12 cellular contexts compared by ENCODE assay signal in the genomic region with DNA sequence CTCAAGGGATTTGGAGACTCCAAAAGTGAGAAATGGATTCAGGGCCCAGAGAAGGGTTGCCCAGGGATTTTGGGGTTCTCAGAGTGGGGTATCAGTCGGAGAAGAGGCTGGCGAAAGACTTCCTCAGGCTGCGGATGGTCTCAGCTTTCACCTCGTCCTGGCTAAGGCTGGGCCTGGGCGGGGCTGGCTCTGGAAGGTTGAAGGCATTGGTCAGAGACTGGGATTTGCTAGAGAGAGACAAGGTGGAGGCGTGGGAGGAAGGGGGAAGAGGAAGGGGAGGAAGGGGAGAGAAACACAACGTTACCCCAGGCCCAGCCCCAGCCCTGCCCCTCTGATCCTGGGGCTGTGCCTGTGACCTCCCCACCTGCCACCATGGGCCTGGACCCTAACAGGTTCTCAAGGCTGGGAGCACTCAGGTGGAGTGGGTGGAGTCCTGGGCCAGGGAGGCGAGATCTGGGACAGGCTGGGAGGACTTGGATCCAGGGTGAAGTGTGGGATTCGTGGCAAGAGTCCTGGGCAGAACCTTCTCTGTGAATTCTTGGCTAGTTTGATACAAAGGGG. TPM values are rescaled to one million over a fixed set of nuclear protein-coding genes. Genes with fewer than 3 reads are reported as not detected.
DNase-seq lines count a peak whose midpoint lies in the region; ATAC-seq and TF ChIP-seq lines count a peak whose summit lies in the region.
"Had no signal": no experiment of that assay in that cellular context is flagged by ENCODE, and none has a peak within 500 bp of the region (broad histone marks: within the 10 kb centered on the region; RNA-seq: fewer than 3 reads in every experiment).

No MANE protein-coding gene starts in this region.

- no peaks in the 10 kb centered on the region for H3K79me2 ChIP-seq in Karpas-422 (ENCODE audit: low read length)

- H2AFZ ChIP-seq in Karpas-422 (ENCODE audit: low read length): no peak overlapping the region

- TF ChIP-seq CTCF in CD14-positive monocyte (IDR thresholded peaks at IDR 0.05) (no peak), omental fat pad (IDR thresholded peaks at IDR 0.05) (no peak), coronary artery (IDR thresholded peaks at IDR 0.05) (no peak), GM20000 (IDR thresholded peaks at IDR 0.05; ENCODE audit: extremely low read depth, missing control alignments) (no peak)

- H3K9ac ChIP-seq in Karpas-422 (ENCODE audit: low read length): no peak overlapping the region

- H3K9me3 ChIP-seq in Karpas-422 (ENCODE audit: low read length): no peaks in the 10 kb centered on the region

- peak overlapping the region; percentile 46 to 74 for H3K4me3 Mint-ChIP-seq in CD14-positive monocyte
- H3K4me3 Mint-ChIP-seq: activated T-cell treated with anti-CD3 and anti-CD28 coated beads, Interleukin-2, amount 50 U/mL, for 24 hours had no signal

- peak; percentile 21 for TF ChIP-seq POLR2A in erythroblast (IDR thresholded peaks at IDR 0.05; ENCODE audit: low read length)

- H3K27ac Mint-ChIP-seq in CD14-positive monocyte: peak overlapping the region in 5 of 7 donors; percentile 3 to 80 (median 29)
- H3K27ac Mint-ChIP-seq: CD8-positive, alpha-beta T cell had no signal

- peaks cover 11 to 23% (median 22%) of the 10 kb centered on the region in 3 donors for H3K27me3 Mint-ChIP-seq in CD14-positive monocyte (ENCODE audit: low read depth in 3 of 3)

- no peaks in the 10 kb centered on the region for H3K9me2 ChIP-seq in Karpas-422 (replicated peaks; ENCODE audit: insufficient read depth, low read length)

- H3K4me1 ChIP-seq in Karpas-422 (ENCODE audit: low read length): no peaks in the 10 kb centered on the region

- peaks cover 43 to 47% of the 10 kb centered on the region in 2 donors for H3K36me3 Mint-ChIP-seq in CD14-positive monocyte

- peaks cover 0 to 10% (median 5%) of the 10 kb centered on the region in 7 donors for H3K9me3 Mint-ChIP-seq in CD14-positive monocyte
- H3K9me3 Mint-ChIP-seq: activated T-cell treated with anti-CD3 and anti-CD28 coated beads, Interleukin-2, amount 50 U/mL, for 24 hours; CD8-positive, alpha-beta T cell had no signal

- H3K27ac ChIP-seq in Karpas-422 (ENCODE audit: low read length) (no peak overlapping the region), coronary artery (peak overlapping the region in 1 of 2 donors; percentile 87)

- no peaks in the 10 kb centered on the region for H3K27me3 ChIP-seq in Karpas-422 (ENCODE audit: low read length)

- H3K4me1 Mint-ChIP-seq in CD14-positive monocyte: peaks cover 25% of the 10 kb centered on the region

- no peaks in the 10 kb centered on the region for H4K20me1 ChIP-seq in Karpas-422 (ENCODE audit: insufficient read depth, low read depth, low read length)

- ATAC-seq in omental fat pad (ENCODE audit: low FRiP score) (peak; percentile 28), GM18870 (IDR thresholded peaks at IDR 0.05; ENCODE audit: unreplicated experiment) (no peak)
- ATAC-seq: CD8-positive, alpha-beta T cell had no signal

- intact Hi-C loops in CD14-positive monocyte (cut with micrococcal nuclease): no loop called here

- H3K4me3 ChIP-seq in Karpas-422 (ENCODE audit: low read length): no peak overlapping the region
- H3K4me3 ChIP-seq in coronary artery: no peak overlapping the region

- H3K4me2 ChIP-seq in Karpas-422 (ENCODE audit: low read depth, low read length, poor library complexity, severe bottlenecking): no peak overlapping the region

- DNase-seq in CD14-positive monocyte (ENCODE audit: low spot score) (no peak), Karpas-422 (peak; percentile 27), erythroblast (lab: John Stamatoyannopoulos, UW) (no peak), omental fat pad (ENCODE audit: low spot score) (no peak), hypothalamus (lab: John Stamatoyannopoulos, UW) (no peak), coronary artery (ENCODE audit: low spot score) (no peak), GM20000 (ENCODE audit: low spot score) (no peak)
- DNase-seq: activated T-cell treated with anti-CD3 and anti-CD28 coated beads, Interleukin-2, amount 50 U/mL, for 24 hours; CD8-positive, alpha-beta T cell; naive B cell; NCI-H524 treated with DMSO at 0.1 percent for 48 hours had no signal

- no peaks in the 10 kb centered on the region for H3K36me3 ChIP-seq in Karpas-422 (ENCODE audit: insufficient read depth, low read length)

RNA-seq across cellular contexts. Expression of gene TIMP1, which starts 9.4 kb away (rescaled TPM):
- polyA plus RNA-seq in CD14-positive monocyte: 100 to 1,000 TPM; 591 to 682 TPM
- 0.29 and 0.56 TPM in 2 replicates for total RNA-seq in Karpas-422 (2014; rRNA removed; shearing (Covaris generic); ENCODE audit: low replicate concordance)
- 1,000 to 10,000 TPM in 2 of 4 donors, 100 to 1,000 TPM in 1, 10 to 100 TPM in 1; 92.8 to 1,509 (median 915) TPM for total RNA-seq in omental fat pad

RNA-seq across cellular contexts. Expression of gene ARAF, which starts 11.8 kb away (rescaled TPM):
- 10 to 100 TPM; 49.7 to 68.6 TPM for polyA plus RNA-seq in CD14-positive monocyte
- 16.4 and 16.5 TPM in 2 replicates for total RNA-seq in Karpas-422 (2014; rRNA removed; shearing (Covaris generic); ENCODE audit: low replicate concordance)
- total RNA-seq in omental fat pad: 10 to 100 TPM; 31.2 to 43.8 (median 38.9) TPM

RNA-seq across cellular contexts. Expression of gene SYN1, which starts 46.8 kb away (rescaled TPM):
- polyA plus RNA-seq in CD14-positive monocyte: under 1 TPM; 0.11 to 0.29 TPM
- not detected in 2 replicates for total RNA-seq in Karpas-422 (2014; rRNA removed; shearing (Covaris generic); ENCODE audit: low replicate concordance)
- total RNA-seq in omental fat pad: 1 to 10 TPM in 3 of 4 donors, not detected in 1; 1.0 to 3.1 (median 1.3) TPM

RNA-seq across cellular contexts. Expression of gene CFP, which starts 56.9 kb away (rescaled TPM):
- 100 to 1,000 TPM; 461 to 491 TPM for polyA plus RNA-seq in CD14-positive monocyte
- total RNA-seq in Karpas-422 (2014; rRNA removed; shearing (Covaris generic); ENCODE audit: low replicate concordance): 0.11 and 0.54 TPM in 2 replicates
- total RNA-seq in omental fat pad: 10 to 100 TPM in 2 of 4 donors, 1 to 10 TPM in 2; 7.4 to 53.9 (median 11.2) TPM

Comparison
In these comparisons a context has a peak if more than half of its experiments do, and no peak if none do; other contexts are left out.
1. RNA of gene TIMP1, which starts 9.4 kb away (total RNA-seq): 92.8 to 1,509 TPM in omental fat pad; 0.29 to 0.56 TPM in Karpas-422; every median in the first group is over 10 times any median in the second.